In genomic region chr12:4421590-4422031, GRCh38 we compare ENCODE assay signal across 8 cellular contexts. TPM values are rescaled to one million over a fixed set of nuclear protein-coding genes. Genes with fewer than 3 reads are reported as not detected.
DNase-seq lines count a peak whose midpoint lies in the region; ATAC-seq and TF ChIP-seq lines count a peak whose summit lies in the region.

No MANE protein-coding gene starts in this region.

- DNase-seq in AG09319 (ENCODE audit: extremely low read depth, low read depth) (no peak), GM06990 (ENCODE audit: extremely low read depth, insufficient read length) (no peak), NCI-H1694 treated with DMSO at 0.1 percent for 48 hours (lab: John Stamatoyannopoulos, UW) (peak; percentile 47), right atrium auricular region (ENCODE audit: low spot score) (no peak)
- peak; percentile 8 for DNase-seq in activated CD4-positive, alpha-beta T cell treated with anti-CD3 and anti-CD28 coated beads, Interleukin-2, amount 50 U/mL, for 1 hour
- DNase-seq in stimulated activated CD8-positive, alpha-beta memory T cell treated with anti-CD3 and anti-CD28 coated beads, Interleukin-4, amount 100 ng/mL, for 48 hours: peak; percentile 29

- no peaks in the 10 kb centered on the region for H3K36me3 ChIP-seq in GM06990 (ENCODE audit: control insufficient read depth, insufficient read depth, low read length)
- H3K36me3 ChIP-seq in right atrium auricular region: no peaks in the 10 kb centered on the region

- no peak for ATAC-seq in HG03097 (IDR thresholded peaks at IDR 0.05; ENCODE audit: low FRiP score, unreplicated experiment)
- ATAC-seq in GM18511 (IDR thresholded peaks at IDR 0.05; ENCODE audit: unreplicated experiment): no peak

- no peak overlapping the region for H3K27ac ChIP-seq in right atrium auricular region

- no peaks in the 10 kb centered on the region for H3K4me1 ChIP-seq in right atrium auricular region

- H3K4me3 ChIP-seq in GM06990 (replicated peaks; ENCODE audit: low read depth, low read length): no peak overlapping the region
- H3K4me3 ChIP-seq in right atrium auricular region: no peak overlapping the region

- H3K27me3 ChIP-seq in GM06990 (replicated peaks; ENCODE audit: control insufficient read depth, insufficient read depth, low read length) (no peaks in the 10 kb centered on the region; the same call in 1 of the 2 replicates), right atrium auricular region (no peaks in the 10 kb centered on the region)

- H3K9me3 ChIP-seq in right atrium auricular region: no peaks in the 10 kb centered on the region

- TF ChIP-seq CTCF in AG09319 (IDR thresholded peaks at IDR 0.05; ENCODE audit: low read depth, low read length) (peak; percentile 62), GM06990 (IDR thresholded peaks at IDR 0.05; ENCODE audit: insufficient read depth, low read length, poor library complexity, severe bottlenecking) (peak; percentile 56), right atrium auricular region (IDR thresholded peaks at IDR 0.05) (peak; percentile 30 to 73)

RNA-seq across cellular contexts. Expression of gene FGF6, which starts 24.0 kb away (rescaled TPM):
- not detected for total RNA-seq in right atrium auricular region

RNA-seq across cellular contexts. Expression of gene FGF23, which starts 42.1 kb away (rescaled TPM):
- under 1 TPM in 1 of 2 donors, not detected in 1; 0.08 TPM for total RNA-seq in right atrium auricular region

Comparison
In these comparisons a context has a peak if more than half of its experiments do, and no peak if none do; other contexts are left out.
1. DNase-seq: peak in NCI-H1694 treated with DMSO at 0.1 percent for 48 hours (single experiment), activated CD4-positive, alpha-beta T cell treated with anti-CD3 and anti-CD28 coated beads, Interleukin-2, amount 50 U/mL, for 1 hour (single experiment) and stimulated activated CD8-positive, alpha-beta memory T cell treated with anti-CD3 and anti-CD28 coated beads, Interleukin-4, amount 100 ng/mL, for 48 hours (single experiment); none in AG09319 (single experiment), GM06990 (single experiment) and right atrium auricular region (single experiment).
2. Peak in every context shown above with its lines, with median percentiles within 50 percentile points of each other: CTCF ChIP-seq.